In the genomic region with DNA sequence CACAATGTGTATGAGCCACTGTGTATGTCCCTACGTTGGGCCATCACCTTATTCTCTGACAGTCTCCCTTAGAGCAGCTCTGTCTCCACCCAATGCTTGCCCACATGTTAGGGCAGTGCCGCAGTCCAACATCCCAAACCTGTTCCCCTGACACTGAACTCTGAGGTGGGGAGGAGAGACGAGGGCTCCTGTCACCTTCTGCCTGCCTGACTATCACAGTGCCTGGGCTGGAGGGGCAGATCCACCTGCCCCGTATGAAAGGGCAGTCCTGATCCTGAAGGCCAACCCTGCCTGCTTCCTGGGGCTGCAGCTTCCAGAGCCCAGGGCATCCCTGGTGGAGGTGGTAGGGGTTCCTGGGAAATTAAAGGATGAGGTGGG, we compare ENCODE assay signal across 26 cellular contexts.
"Had no signal": no experiment of that assay in that cellular context is flagged by ENCODE, and none has a peak within 500 bp of the region (broad histone marks: within the 10 kb centered on the region; RNA-seq: fewer than 3 reads in every experiment).

No MANE protein-coding gene starts in this region.

- H3K4me1 ChIP-seq: left ventricle myocardium inferior, psoas muscle, right atrium auricular region, transverse colon had no signal

- FAIRE-seq: colon, endothelial cell of umbilical vein, TTC549 had no signal

- H3K36me3 ChIP-seq: ovary, right atrium auricular region had no signal

- H3K9me3 ChIP-seq: left ventricle myocardium inferior, neutrophil, ovary, psoas muscle, right atrium auricular region, stomach, suprapubic skin, transverse colon, vagina had no signal

- H3K27ac ChIP-seq: left ventricle myocardium inferior, neutrophil, ovary, psoas muscle, right atrium auricular region, stomach, transverse colon, vagina had no signal

- ATAC-seq: naive thymus-derived CD8-positive, alpha-beta T cell; psoas muscle; T-cell had no signal

- H3K4me3 ChIP-seq: left ventricle myocardium inferior, ovary, psoas muscle, stomach, suprapubic skin, transverse colon had no signal

- H3K27me3 ChIP-seq: neutrophil, ovary, right atrium auricular region, stomach, suprapubic skin, transverse colon, vagina had no signal

- DNase-seq: activated CD4-positive, alpha-beta T cell treated with anti-CD3 and anti-CD28 coated beads for 1 hour; activated CD4-positive, alpha-beta T cell treated with anti-CD3 and anti-CD28 coated beads, Interleukin-2, amount 50 U/mL, for 4 hours; activated CD8-positive, alpha-beta memory T cell treated with anti-CD3 and anti-CD28 coated beads for 24 hours; activated CD8-positive, alpha-beta memory T cell treated with anti-CD3 and anti-CD28 coated beads, Interleukin-2, amount 50 U/mL, for 48 hours; activated effector memory CD4-positive, alpha-beta T cell treated with Interleukin-2 at 50 U/mL for 16 hours; activated naive CD4-positive, alpha-beta T cell treated with anti-CD3 and anti-CD28 coated beads, Interleukin-2, amount 10 ng/mL, durations not matched to agents 7 days and 5 days; activated T-cell treated with anti-CD3 and anti-CD28 coated beads, Interleukin-2, amount 50 U/mL, for 48 hours; central memory CD4-positive, alpha-beta T cell; effector memory CD4-positive, alpha-beta T cell; foreskin fibroblast; kidney glomerular epithelial cell; left ventricle myocardium inferior; naive thymus-derived CD8-positive, alpha-beta T cell; ovary; stimulated activated CD4-positive, alpha-beta T cell treated with anti-CD3 and anti-CD28 coated beads, Interleukin-1b, Interleukin-23, amount 100 ng/mL, for 48 hours; stomach; T-cell; transverse colon had no signal
